Comparison of ENCODE assay signal across 12 cellular contexts in genomic region chrX:12013220-12013619, GRCh38.
A peak's percentile ranks its signal among the peaks of the same experiment; 100 is the strongest.
DNase-seq lines count a peak whose midpoint lies in the region; ATAC-seq and TF ChIP-seq lines count a peak whose summit lies in the region.
"Had no signal": no experiment of that assay in that cellular context is flagged by ENCODE, and none has a peak within 500 bp of the region (broad histone marks: within the 10 kb centered on the region; RNA-seq: fewer than 3 reads in every experiment).

No MANE protein-coding gene starts in this region.

- H3K9me3 ChIP-seq in HEK293 (ENCODE audit: control insufficient read depth, insufficient read depth, low read depth, low read length), result no peaks in the 10 kb centered on the region; the same call in 1 of the 2 replicates
- no peaks in the 10 kb centered on the region for H3K9me3 ChIP-seq in gastrocnemius medialis

- no peak overlapping the region for H3K4me3 ChIP-seq in HEK293 (ENCODE audit: low read depth, low read length)
- no peak overlapping the region for H3K4me3 ChIP-seq in gastrocnemius medialis

- no peaks in the 10 kb centered on the region for H3K36me3 ChIP-seq in HEK293 (ENCODE audit: control insufficient read depth in 2 of 2, insufficient read depth in 1 of 2, low read length in 2 of 2)
- H3K36me3 ChIP-seq in gastrocnemius medialis, result no peaks in the 10 kb centered on the region

- ATAC-seq in HG03175 (IDR thresholded peaks at IDR 0.05; ENCODE audit: unreplicated experiment) (no peak), gastrocnemius medialis (no peak)

- in situ Hi-C loops in ACHN (cut with HindIII; ENCODE audit: low pct_ligation_motif_present, low pct_unique_long_range_greater_than_20kb, low sequenced_read_pairs) (no loop called here), gastrocnemius medialis (cut with MboI; ENCODE audit: low sequenced_read_pairs in 4 of 4) (no loop called here)

- POLR2A ChIA-PET in HEK293 (lab: Yijun Ruan, JAX) (no interaction called here), RWPE1 (lab: Yijun Ruan, JAX; ENCODE audit: low non-redundant PET) (no interaction called here)

- intact Hi-C loops in gastrocnemius medialis (cut with DNase I; ENCODE audit: low total_unique reads), result no loop called here

- H3K4me1 ChIP-seq in HEK293 (ENCODE audit: control insufficient read depth, insufficient read depth, low read length), result peaks cover 2% of the 10 kb centered on the region; the same call in 1 of the 2 replicates
- H3K4me1 ChIP-seq in gastrocnemius medialis, result no peaks in the 10 kb centered on the region

- CTCF ChIA-PET in HEK293 (lab: Yijun Ruan, JAX) (no interaction called here), RWPE1 (lab: Yijun Ruan, JAX) (interaction anchor here (0.5 to 0.8 kb wide), 3 partner anchors 45 to 573 kb away, joined by 3 to 4 read pairs (median 3); no protein-coding TSS in a partner anchor)

- TF ChIP-seq POLR2A in gastrocnemius medialis (IDR thresholded peaks at IDR 0.05), result no peak

- no peaks in the 10 kb centered on the region for H3K27me3 ChIP-seq in gastrocnemius medialis

- H3K27ac ChIP-seq in HEK293 (ENCODE audit: extremely low read depth, low read depth, low read length), result peak overlapping the region; percentile 68
- H3K27ac ChIP-seq in RWPE1, result no peak overlapping the region
- H3K27ac ChIP-seq in gastrocnemius medialis, result no peak overlapping the region

- TF ChIP-seq CTCF in HEK293 (tag by site-specific recombination; IDR thresholded peaks at IDR 0.05), result no peak
- TF ChIP-seq CTCF in RWPE1 (conservative IDR thresholded peaks at IDR 0.05; ENCODE audit: low read depth), result no peak
- TF ChIP-seq CTCF in gastrocnemius medialis (IDR thresholded peaks at IDR 0.05 in 4 of 5, conservative IDR thresholded peaks at IDR 0.05 in 1 of 5), result no peak

- DNase-seq in ACHN (peak; percentile 12), RWPE1 (ENCODE audit: low spot score) (peak; percentile 22), fibroblast of peridontal ligament (ENCODE audit: extremely low read depth) (peak; percentile 15), gastrocnemius medialis (no peak), germinal center (ENCODE audit: low spot score) (no peak)
- no peak for DNase-seq in stimulated activated CD4-positive, alpha-beta T cell treated with anti-CD3 and anti-CD28 coated beads, Interleukin-2, amount 100 ng/mL, for 48 hours
- DNase-seq: activated CD4-positive, CD25-positive, alpha-beta regulatory T cell treated with anti-CD3 and anti-CD28 coated beads, Interleukin-2, amount 50 U/mL, for 72 hours; activated T-cell treated with anti-CD3 and anti-CD28 coated beads, Interleukin-2, amount 50 U/mL, for 24 hours; aorta; NCI-H1092 treated with DMSO at 0.1 percent for 48 hours had no signal

TF ChIP-seq in HEK293, 187 proteins besides CTCF, POLR2A, EP300 and RAD21:
- peak; percentile 37; the same call in 1 of the 2 replicates for TF ChIP-seq KLF16 (tag by site-specific recombination; IDR thresholded peaks at IDR 0.05)
- TF ChIP-seq ZFP41 (tag by site-specific recombination; IDR thresholded peaks at IDR 0.05; ENCODE audit: borderline replicate concordance), result no peak
- TF ChIP-seq SETDB1 (IDR thresholded peaks at IDR 0.05; ENCODE audit: insufficient read length, low read length), result peak; percentile 29
- TF ChIP-seq ZXDB (tag by site-specific recombination; IDR thresholded peaks at IDR 0.05), result peak; percentile 65
- TF ChIP-seq MEIS1 (CRISPR knock-in tag; IDR thresholded peaks at IDR 0.05; ENCODE audit: borderline replicate concordance), result peak; percentile 86; the same call in 1 of the 2 replicates
- peak; percentile 80 for TF ChIP-seq FEZF1 (tag by site-specific recombination; IDR thresholded peaks at IDR 0.05)
- TF ChIP-seq, protein P1, sequence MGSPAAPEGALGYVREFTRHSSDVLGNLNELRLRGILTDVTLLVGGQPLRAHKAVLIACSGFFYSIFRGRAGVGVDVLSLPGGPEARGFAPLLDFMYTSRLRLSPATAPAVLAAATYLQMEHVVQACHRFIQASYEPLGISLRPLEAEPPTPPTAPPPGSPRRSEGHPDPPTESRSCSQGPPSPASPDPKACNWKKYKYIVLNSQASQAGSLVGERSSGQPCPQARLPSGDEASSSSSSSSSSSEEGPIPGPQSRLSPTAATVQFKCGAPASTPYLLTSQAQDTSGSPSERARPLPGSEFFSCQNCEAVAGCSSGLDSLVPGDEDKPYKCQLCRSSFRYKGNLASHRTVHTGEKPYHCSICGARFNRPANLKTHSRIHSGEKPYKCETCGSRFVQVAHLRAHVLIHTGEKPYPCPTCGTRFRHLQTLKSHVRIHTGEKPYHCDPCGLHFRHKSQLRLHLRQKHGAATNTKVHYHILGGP (tag by site-specific recombination; IDR thresholded peaks at IDR 0.05), result peak; percentile 72; the same call in 1 of the 2 replicates
- TF ChIP-seq TRIM28 (IDR thresholded peaks at IDR 0.05; ENCODE audit: borderline replicate concordance, low read length), result peak; percentile 46; the same call in 1 of the 2 replicates
- no peak for TF ChIP-seq ZNF510 (tag by site-specific recombination; IDR thresholded peaks at IDR 0.05; ENCODE audit: insufficient replicate concordance)
- TF ChIP-seq, protein P2, sequence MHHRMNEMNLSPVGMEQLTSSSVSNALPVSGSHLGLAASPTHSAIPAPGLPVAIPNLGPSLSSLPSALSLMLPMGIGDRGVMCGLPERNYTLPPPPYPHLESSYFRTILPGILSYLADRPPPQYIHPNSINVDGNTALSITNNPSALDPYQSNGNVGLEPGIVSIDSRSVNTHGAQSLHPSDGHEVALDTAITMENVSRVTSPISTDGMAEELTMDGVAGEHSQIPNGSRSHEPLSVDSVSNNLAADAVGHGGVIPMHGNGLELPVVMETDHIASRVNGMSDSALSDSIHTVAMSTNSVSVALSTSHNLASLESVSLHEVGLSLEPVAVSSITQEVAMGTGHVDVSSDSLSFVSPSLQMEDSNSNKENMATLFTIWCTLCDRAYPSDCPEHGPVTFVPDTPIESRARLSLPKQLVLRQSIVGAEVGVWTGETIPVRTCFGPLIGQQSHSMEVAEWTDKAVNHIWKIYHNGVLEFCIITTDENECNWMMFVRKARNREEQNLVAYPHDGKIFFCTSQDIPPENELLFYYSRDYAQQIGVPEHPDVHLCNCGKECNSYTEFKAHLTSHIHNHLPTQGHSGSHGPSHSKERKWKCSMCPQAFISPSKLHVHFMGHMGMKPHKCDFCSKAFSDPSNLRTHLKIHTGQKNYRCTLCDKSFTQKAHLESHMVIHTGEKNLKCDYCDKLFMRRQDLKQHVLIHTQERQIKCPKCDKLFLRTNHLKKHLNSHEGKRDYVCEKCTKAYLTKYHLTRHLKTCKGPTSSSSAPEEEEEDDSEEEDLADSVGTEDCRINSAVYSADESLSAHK (tag by site-specific recombination; IDR thresholded peaks at IDR 0.05), result 0 out of 2 replicates have a peak, but pooled peaks have one; percentile 26
- TF ChIP-seq ZBTB8A (tag by site-specific recombination; IDR thresholded peaks at IDR 0.05), result no peak

Comparison
In these comparisons a context has a peak if more than half of its experiments do, and no peak if none do; other contexts are left out.
1. DNase-seq: peak in ACHN (single experiment), RWPE1 (single experiment) and fibroblast of peridontal ligament (single experiment); none in stimulated activated CD4-positive, alpha-beta T cell treated with anti-CD3 and anti-CD28 coated beads, Interleukin-2, amount 100 ng/mL, for 48 hours (0 of 2), gastrocnemius medialis (0 of 2) and germinal center (single experiment).